In genomic region chr2:130737592-130737991, GRCh38 we compare ENCODE assay signal across 22 cellular contexts. TPM values are rescaled to one million over a fixed set of nuclear protein-coding genes. Genes with fewer than 3 reads are reported as not detected.
DNase-seq lines count a peak whose midpoint lies in the region; ATAC-seq, FAIRE-seq and TF ChIP-seq lines count a peak whose summit lies in the region.
"Had no signal": no experiment of that assay in that cellular context is flagged by ENCODE, and none has a peak within 500 bp of the region (broad histone marks: within the 10 kb centered on the region; RNA-seq: fewer than 3 reads in every experiment).

No MANE protein-coding gene starts in this region.

- H3K27me3 ChIP-seq in GM23338 (ENCODE audit: insufficient read depth) (no peaks in the 10 kb centered on the region), Panc1 (ENCODE audit: control insufficient read depth, insufficient read depth, low read length) (peaks cover 5% of the 10 kb centered on the region; the same call in 1 of the 2 replicates), bronchial epithelial cell (ENCODE audit: control insufficient read depth, insufficient read depth, low read length) (no peaks in the 10 kb centered on the region), mesenchymal stem cell (ENCODE audit: control insufficient read depth in 1 of 2, insufficient read depth in 1 of 2, low read length in 2 of 2) (peaks cover 0 to 6% of the 10 kb centered on the region in 2 experiments), smooth muscle cell (ENCODE audit: low read depth) (no peaks in the 10 kb centered on the region), breast epithelium (peaks cover 0 to 7% of the 10 kb centered on the region in 2 donors)

- peak; percentile 25; the same call in 1 of the 3 replicates for ATAC-seq in GM23338
- ATAC-seq in Panc1 = peak; percentile 17; the same call in 1 of the 2 replicates
- ATAC-seq in left colon = no peak

- FAIRE-seq in bronchial epithelial cell (lab: Jason Lieb, UNC) = peak; percentile 40
- FAIRE-seq: G401.6, GM12892, H1 had no signal

- no peaks in the 10 kb centered on the region for H4K20me1 ChIP-seq in GM23338 (replicated peaks; ENCODE audit: insufficient read depth)
- H4K20me1 ChIP-seq in smooth muscle cell (ENCODE audit: low read depth) = no peaks in the 10 kb centered on the region

- TF ChIP-seq POLR2A in breast epithelium (IDR thresholded peaks at IDR 0.05) = no peak

- POLR2A ChIA-PET in Panc1 (lab: Charles Lee) = no interaction called here

- no peak overlapping the region for H2BK12ac ChIP-seq in mesenchymal stem cell (ENCODE audit: low read length in 2 of 2)

- H4K8ac ChIP-seq in mesenchymal stem cell (ENCODE audit: low read length) = no peak overlapping the region

- peak overlapping the region; percentile 15 for H4K91ac ChIP-seq in mesenchymal stem cell (ENCODE audit: low read length)

- peaks cover 10% of the 10 kb centered on the region for H3K27me3 Mint-ChIP-seq in GM23338 (ENCODE audit: insufficient read depth, low read depth, poor library complexity)
- no peaks in the 10 kb centered on the region for H3K27me3 Mint-ChIP-seq in progenitor cell of endocrine pancreas

- H3K4ac ChIP-seq in mesenchymal stem cell (ENCODE audit: low read depth in 1 of 2, low read length in 2 of 2) = no peak overlapping the region

- no peak overlapping the region for H2BK120ac ChIP-seq in mesenchymal stem cell (ENCODE audit: low read depth, low read length)

- H2AFZ ChIP-seq in GM23338 = no peak overlapping the region
- no peak overlapping the region for H2AFZ ChIP-seq in mesenchymal stem cell (ENCODE audit: low read depth, low read length)
- no peak overlapping the region for H2AFZ ChIP-seq in smooth muscle cell (ENCODE audit: low read depth)

- no peak overlapping the region for H3K4me2 ChIP-seq in GM23338
- no peak overlapping the region for H3K4me2 ChIP-seq in mesenchymal stem cell (ENCODE audit: low read length, poor library complexity, severe bottlenecking)
- no peak overlapping the region for H3K4me2 ChIP-seq in smooth muscle cell

- H3K27ac Mint-ChIP-seq in GM23338 (no peak overlapping the region), progenitor cell of endocrine pancreas (no peak overlapping the region)
- H3K27ac Mint-ChIP-seq: CD4-positive, alpha-beta memory T cell had no signal

- H3K36me3 Mint-ChIP-seq in GM23338 (ENCODE audit: low read depth) = no peaks in the 10 kb centered on the region
- H3K36me3 Mint-ChIP-seq in progenitor cell of endocrine pancreas (ENCODE audit: insufficient read depth) = no peaks in the 10 kb centered on the region
- H3K36me3 Mint-ChIP-seq: CD4-positive, alpha-beta memory T cell had no signal

- no peak overlapping the region for H3K4me3 Mint-ChIP-seq in GM23338
- no peak overlapping the region for H3K4me3 Mint-ChIP-seq in progenitor cell of endocrine pancreas (ENCODE audit: low read depth)
- H3K4me3 Mint-ChIP-seq: CD4-positive, alpha-beta memory T cell had no signal

- no peaks in the 10 kb centered on the region for H3K9me2 ChIP-seq in GM23338 (ENCODE audit: insufficient read depth)

- H3K4me1 Mint-ChIP-seq in GM23338 (peaks cover 10% of the 10 kb centered on the region; the same call in 2 of the 3 replicates), progenitor cell of endocrine pancreas (ENCODE audit: low read depth) (peaks cover 1% of the 10 kb centered on the region)
- H3K4me1 Mint-ChIP-seq: CD4-positive, alpha-beta memory T cell had no signal

- H3K27ac ChIP-seq in GM23338 (ENCODE audit: low read depth) (no peak overlapping the region), Panc1 (ENCODE audit: low read length) (no peak overlapping the region), mesenchymal stem cell (ENCODE audit: low read length, poor library complexity, severe bottlenecking) (no peak overlapping the region), smooth muscle cell (ENCODE audit: low read depth) (no peak overlapping the region), breast epithelium (no peak overlapping the region)

- no peak overlapping the region for H2AK5ac ChIP-seq in mesenchymal stem cell (ENCODE audit: low read length, severe bottlenecking)

- H3K79me2 ChIP-seq in GM23338 (replicated peaks; ENCODE audit: insufficient read depth) = no peaks in the 10 kb centered on the region
- H3K79me2 ChIP-seq in smooth muscle cell (ENCODE audit: low read depth) = no peaks in the 10 kb centered on the region

- intact Hi-C loops in Panc1 (cut with micrococcal nuclease; ENCODE audit: unreplicated experiment) (no loop called here), left colon (cut with DNase I, micrococcal nuclease) (no loop called here), breast epithelium (cut with DNase I; ENCODE audit: low total_unique reads) (no loop called here)

- no peaks in the 10 kb centered on the region for H3F3A ChIP-seq in GM23338 (replicated peaks; ENCODE audit: low read depth)
- H3F3A ChIP-seq in smooth muscle cell (ENCODE audit: low read depth) = no peaks in the 10 kb centered on the region

- no peak for TF ChIP-seq CTCF in GM23338 (conservative IDR thresholded peaks at IDR 0.05; ENCODE audit: low read depth in 2 of 2)
- no peak for TF ChIP-seq CTCF in Panc1 (IDR thresholded peaks at IDR 0.05)
- TF ChIP-seq CTCF in bronchial epithelial cell (IDR thresholded peaks at IDR 0.05; ENCODE audit: insufficient read depth, low read length, severe bottlenecking) = no peak
- no peak for TF ChIP-seq CTCF in progenitor cell of endocrine pancreas (IDR thresholded peaks at IDR 0.05; ENCODE audit: unreplicated experiment)
- TF ChIP-seq CTCF in smooth muscle cell (IDR thresholded peaks at IDR 0.05; ENCODE audit: borderline replicate concordance, insufficient read depth, poor library complexity, severe bottlenecking) = no peak
- no peak for TF ChIP-seq CTCF in breast epithelium (IDR thresholded peaks at IDR 0.05)

- H3K9ac ChIP-seq in mesenchymal stem cell (ENCODE audit: low read length) (no peak overlapping the region), smooth muscle cell (ENCODE audit: low read depth) (no peak overlapping the region)

- 84% methylated on average over 14 of the region's 14 CpGs for WGBS in mesenchymal stem cell
- WGBS in smooth muscle cell (ENCODE audit: low lambda C conversion rate) = 95% methylated on average over 14 of the region's 14 CpGs

- H3K18ac ChIP-seq in mesenchymal stem cell (ENCODE audit: low read depth in 1 of 2, low read length in 2 of 2) = no peak overlapping the region

- in situ Hi-C loops in Panc1 (cut with HindIII; ENCODE audit: low pct_unique_long_range_greater_than_20kb, low sequenced_read_pairs) = no loop called here

- DNase-seq in GM23338 (ENCODE audit: low spot score) (no peak), Panc1 (ENCODE audit: low read depth, low spot score) (no peak), bronchial epithelial cell (ENCODE audit: low read depth) (no peak), mesenchymal stem cell (no peak), left colon (no peak), progenitor cell of endocrine pancreas (ENCODE audit: low spot score, unreplicated experiment) (no peak), smooth muscle cell (lab: John Stamatoyannopoulos, UW; ENCODE audit: unreplicated experiment) (no peak), breast epithelium (ENCODE audit: low spot score in 2 of 2) (no peak)
- DNase-seq: C1 segment of cervical spinal cord; Calu3; CD4-positive, alpha-beta memory T cell; COR-L47; DMS53; DND-41; H7; HCEC 1CT had no signal

- CTCF ChIA-PET in Panc1 (lab: Charles Lee) = no interaction called here

- no peak overlapping the region for H2BK15ac ChIP-seq in mesenchymal stem cell (ENCODE audit: low read depth, poor library complexity, severe bottlenecking)

- no TSS peak for BruUV-seq in Panc1 (replicated peaks; lab: Mats Ljungman, UMichigan)

- H3K23ac ChIP-seq in mesenchymal stem cell (ENCODE audit: low read length in 2 of 2) = no peak overlapping the region

- no peak overlapping the region for H3K14ac ChIP-seq in mesenchymal stem cell (ENCODE audit: low read length in 2 of 2)

- H3K4me3 ChIP-seq in GM23338 (no peak overlapping the region), Panc1 (ENCODE audit: low read depth in 2 of 2, low read length in 2 of 2) (no peak overlapping the region), bronchial epithelial cell (ENCODE audit: low read depth, low read length) (no peak overlapping the region), mesenchymal stem cell (ENCODE audit: insufficient read depth in 1 of 2, low read depth in 1 of 2, low read length in 2 of 2) (no peak overlapping the region), smooth muscle cell (no peak overlapping the region), breast epithelium (no peak overlapping the region)

- H2BK5ac ChIP-seq in mesenchymal stem cell (ENCODE audit: low read depth, low read length, poor library complexity, severe bottlenecking) = no peak overlapping the region

- no peaks in the 10 kb centered on the region for H3K79me1 ChIP-seq in mesenchymal stem cell (replicated peaks; ENCODE audit: low read length, poor library complexity, severe bottlenecking)

- H3K9me3 ChIP-seq in Panc1 (ENCODE audit: control insufficient read depth, insufficient read depth, low read depth, low read length) (no peaks in the 10 kb centered on the region), mesenchymal stem cell (ENCODE audit: control insufficient read depth, low read length) (no peaks in the 10 kb centered on the region), smooth muscle cell (replicated peaks; ENCODE audit: low read depth) (no peaks in the 10 kb centered on the region), breast epithelium (peaks cover 0 to 12% of the 10 kb centered on the region in 2 donors)

- no peaks in the 10 kb centered on the region for H3K4me1 ChIP-seq in GM23338 (ENCODE audit: insufficient read depth)
- H3K4me1 ChIP-seq in Panc1 (ENCODE audit: control insufficient read depth, insufficient read depth, low read length) = no peaks in the 10 kb centered on the region
- no peaks in the 10 kb centered on the region for H3K4me1 ChIP-seq in mesenchymal stem cell (ENCODE audit: control insufficient read depth, insufficient read depth, low read depth, low read length)
- H3K4me1 ChIP-seq in smooth muscle cell (ENCODE audit: low read depth) = no peaks in the 10 kb centered on the region
- H3K4me1 ChIP-seq in breast epithelium = no peaks in the 10 kb centered on the region

- H3K9me3 Mint-ChIP-seq in GM23338 = no peaks in the 10 kb centered on the region
- H3K9me3 Mint-ChIP-seq in progenitor cell of endocrine pancreas (ENCODE audit: low read depth) = no peaks in the 10 kb centered on the region

- H3K36me3 ChIP-seq in GM23338 (ENCODE audit: insufficient read depth) (no peaks in the 10 kb centered on the region), Panc1 (ENCODE audit: control insufficient read depth, insufficient read depth, low read length) (no peaks in the 10 kb centered on the region), bronchial epithelial cell (ENCODE audit: control insufficient read depth, insufficient read depth, low read length) (no peaks in the 10 kb centered on the region), mesenchymal stem cell (ENCODE audit: control insufficient read depth in 1 of 2, insufficient read depth in 2 of 2, low read depth in 1 of 2, low read length in 2 of 2) (no peaks in the 10 kb centered on the region), smooth muscle cell (ENCODE audit: low read depth) (no peaks in the 10 kb centered on the region), breast epithelium (no peaks in the 10 kb centered on the region)

RNA-seq across cellular contexts. Expression of gene GPR148, which starts 8.7 kb away (rescaled TPM):
- total RNA-seq in GM23338 (2014; rRNA removed; shearing (Covaris generic)) = not detected in 2 replicates
- polyA plus RNA-seq in GM23338 (2016; fragmentation: Nextera tagmentation; extraction: Ambion mirVana) (0.16 TPM in 1 of 2 replicates, not detected in the other), smooth muscle cell (not detected in 2 replicates)
- total RNA-seq in Panc1 (2021; ENCODE audit: unreplicated experiment) (not detected), bronchial epithelial cell (not detected in 2 replicates), left colon (not detected), progenitor cell of endocrine pancreas (0.46 and 1.2 TPM in 2 replicates), smooth muscle cell (not detected in 2 replicates), breast epithelium (not detected)
- not detected for polyA plus RNA-seq in Panc1 (2012; ENCODE audit: insufficient read length)
- not detected for polyA plus RNA-seq in mesenchymal stem cell (2013, experiment 1 of 2)
- polyA plus RNA-seq in mesenchymal stem cell (2013, experiment 2 of 2) = not detected
- total RNA-seq: A172; A673; Calu3; CD4-positive, alpha-beta memory T cell; H1 had no signal
- polyA plus RNA-seq: BJ; CD4-positive, alpha-beta memory T cell had no signal

RNA-seq across cellular contexts. Expression of gene AMER3, which starts 17.7 kb away (rescaled TPM):
- 0.49 and 0.62 TPM in 2 replicates for total RNA-seq in GM23338 (2014; rRNA removed; shearing (Covaris generic))
- polyA plus RNA-seq in GM23338 (2016; fragmentation: Nextera tagmentation; extraction: Ambion mirVana) = 0.05 TPM in 1 of 2 replicates, not detected in the other
- not detected for total RNA-seq in Panc1 (2021; ENCODE audit: unreplicated experiment)
- not detected for polyA plus RNA-seq in Panc1 (2012; ENCODE audit: insufficient read length)
- total RNA-seq in bronchial epithelial cell = under 0.01 TPM in 1 of 2 replicates, not detected in the other
- not detected for polyA plus RNA-seq in mesenchymal stem cell (2013, experiment 1 of 2)
- polyA plus RNA-seq in mesenchymal stem cell (2013, experiment 2 of 2) = not detected
- under 1 TPM; 0.40 to 0.42 TPM for total RNA-seq in left colon
- 6.4 and 7.0 TPM in 2 replicates for total RNA-seq in progenitor cell of endocrine pancreas
- total RNA-seq in smooth muscle cell = not detected in 2 replicates
- polyA plus RNA-seq in smooth muscle cell = not detected in 2 replicates
- total RNA-seq in breast epithelium = not detected
- total RNA-seq: A172; A673; Calu3; CD4-positive, alpha-beta memory T cell had no signal
- polyA plus RNA-seq: BJ; CD4-positive, alpha-beta memory T cell had no signal
